14 cellular contexts compared by ENCODE assay signal in the genomic region with DNA sequence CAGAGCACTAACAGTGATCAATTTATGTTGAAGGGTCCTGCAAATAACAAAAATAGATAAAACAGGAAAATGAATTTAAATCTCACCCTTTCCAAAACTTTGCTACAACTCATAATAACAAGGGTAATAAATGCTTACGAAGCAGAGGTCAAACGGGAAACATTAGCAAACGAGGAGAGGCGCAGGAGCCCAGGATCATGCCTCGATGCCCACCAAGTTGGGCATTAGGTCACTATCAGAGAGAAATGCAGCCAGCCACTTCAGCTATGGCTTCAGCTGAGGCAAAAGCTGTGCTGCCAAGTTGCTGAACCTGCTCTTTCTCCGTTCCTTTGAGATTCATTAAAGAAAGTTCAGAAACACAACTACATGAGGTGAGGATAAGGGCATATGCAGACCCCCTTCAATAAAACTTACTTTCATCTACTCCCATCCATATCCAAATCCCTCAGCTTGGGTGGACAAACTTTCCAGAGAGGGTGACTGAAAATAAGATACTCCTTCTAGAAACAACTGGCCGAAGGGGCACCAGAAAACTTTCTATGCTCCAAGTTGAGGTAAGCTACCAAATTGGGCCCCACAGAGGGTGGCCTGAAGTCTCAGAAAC. TPM values are rescaled to one million over a fixed set of nuclear protein-coding genes. Genes with fewer than 3 reads are reported as not detected.
"Had no signal": no experiment of that assay in that cellular context is flagged by ENCODE, and none has a peak within 500 bp of the region (broad histone marks: within the 10 kb centered on the region; RNA-seq: fewer than 3 reads in every experiment).

No MANE protein-coding gene starts in this region.

- H2AFZ ChIP-seq: parathyroid adenoma had no signal

- H3K27ac Mint-ChIP-seq: activated B cell treated with CpG ODN at 0.5 μM for 24 hours; activated CD4-positive, alpha-beta T cell treated with anti-CD3 and anti-CD28 coated beads, Interleukin-2, amount 10 ng/mL, durations not matched to agents 24 days and 14 days; activated naive CD4-positive, alpha-beta T cell treated with anti-CD3 and anti-CD28 coated beads, Interleukin-2, amount 50 U/mL, for 24 hours; brain; dendritic cell treated with granulocyte-macrophage colony-stimulating factor and Interleukin-4, amounts not matched to agents 40 ng/mL and 50 ng/mL, for 4 days; effector memory CD8-positive, alpha-beta T cell; naive B cell had no signal

- H3K9me3 Mint-ChIP-seq: central memory CD8-positive, alpha-beta T cell; dendritic cell treated with granulocyte-macrophage colony-stimulating factor and Interleukin-4, amounts not matched to agents 40 ng/mL and 50 ng/mL, for 4 days had no signal

- H3K79me2 ChIP-seq: parathyroid adenoma had no signal

- H3K4me3 Mint-ChIP-seq: activated B cell treated with CpG ODN at 0.5 μM for 24 hours; activated CD4-positive, alpha-beta T cell treated with anti-CD3 and anti-CD28 coated beads, Interleukin-2, amount 10 ng/mL, durations not matched to agents 24 days and 14 days; activated naive CD4-positive, alpha-beta T cell treated with anti-CD3 and anti-CD28 coated beads, Interleukin-2, amount 50 U/mL, for 24 hours; brain; central memory CD8-positive, alpha-beta T cell; dendritic cell treated with granulocyte-macrophage colony-stimulating factor and Interleukin-4, amounts not matched to agents 40 ng/mL and 50 ng/mL, for 4 days; effector memory CD8-positive, alpha-beta T cell had no signal

- H3K4me3 ChIP-seq: skin epidermis had no signal

- H3K4me1 ChIP-seq: parathyroid adenoma had no signal

- DNase-seq: activated B cell treated with CpG ODN at 0.5 μM for 24 hours; activated CD4-positive, alpha-beta T cell treated with anti-CD3 and anti-CD28 coated beads, Interleukin-2, amount 10 ng/mL, durations not matched to agents 24 days and 14 days; effector memory CD8-positive, alpha-beta T cell; erythroblast; kidney; naive B cell had no signal

- H3K27ac ChIP-seq: parathyroid adenoma, skin epidermis had no signal

- H3K36me3 Mint-ChIP-seq: brain had no signal

- H3K9ac ChIP-seq: parathyroid adenoma had no signal

- ATAC-seq: effector memory CD8-positive, alpha-beta T cell had no signal

- H3K4me1 Mint-ChIP-seq: activated B cell treated with CpG ODN at 0.5 μM for 24 hours; activated CD4-positive, alpha-beta T cell treated with anti-CD3 and anti-CD28 coated beads, Interleukin-2, amount 10 ng/mL, durations not matched to agents 24 days and 14 days; central memory CD8-positive, alpha-beta T cell had no signal

- FAIRE-seq: kidney, TTC549 had no signal

RNA-seq across cellular contexts. Expression of a gene that starts 7.9 kb away (rescaled TPM):
- total RNA-seq: activated B cell treated with CpG ODN at 0.5 μM for 24 hours; activated CD4-positive, alpha-beta T cell treated with anti-CD3 and anti-CD28 coated beads, Interleukin-2, amount 10 ng/mL, durations not matched to agents 24 days and 14 days; kidney; lung microvascular endothelial cell had no signal
